Comparison of ENCODE assay signal across 8 cellular contexts in the genomic region with DNA sequence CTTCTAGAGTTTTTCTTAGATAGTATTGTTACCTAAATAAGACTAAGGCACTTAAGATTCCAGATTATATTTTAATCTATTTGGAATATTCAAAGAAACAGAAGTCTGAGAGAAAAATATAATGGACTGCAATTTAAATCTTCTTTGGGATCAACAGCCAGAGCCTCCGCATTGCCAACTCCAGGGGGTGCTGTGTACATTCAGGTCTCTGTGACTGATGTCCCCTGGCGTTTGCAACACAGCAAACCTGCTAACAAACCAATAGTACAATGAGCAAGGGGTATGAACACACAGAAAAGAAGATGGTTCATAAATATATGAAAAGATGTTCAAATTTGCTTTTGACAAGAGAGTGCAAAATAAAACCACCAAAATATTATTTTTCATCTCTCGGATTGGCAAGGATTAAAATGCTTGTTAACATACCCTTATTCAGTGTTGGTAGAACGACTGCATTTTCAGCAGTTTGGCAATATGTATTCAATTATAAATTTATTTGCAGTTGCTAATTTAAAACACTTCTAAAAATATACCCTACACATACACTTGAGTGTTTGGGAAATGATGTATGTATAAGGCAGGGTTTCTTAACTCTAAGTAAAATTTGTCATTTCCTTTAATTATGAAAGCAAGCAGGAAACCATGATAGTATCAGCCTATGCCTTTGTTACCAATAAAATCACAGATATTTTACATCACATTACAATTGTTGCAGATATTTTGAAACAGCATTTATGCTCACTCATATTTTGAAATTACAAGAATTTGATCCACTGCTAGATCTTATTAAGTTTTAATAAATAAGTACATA. TPM values are rescaled to one million over a fixed set of nuclear protein-coding genes. Genes with fewer than 3 reads are reported as not detected.
DNase-seq lines count a peak whose midpoint lies in the region; ATAC-seq and TF ChIP-seq lines count a peak whose summit lies in the region.

No MANE protein-coding gene starts in this region.

- 34% methylated on average over 4 of the region's 4 CpGs for WGBS in SK-N-SH (ENCODE audit: low lambda C conversion rate)
- WGBS in aorta, 2 donors: 19 to 20% methylated on average over 4 of the region's 4 CpGs

- no peaks in the 10 kb centered on the region for H3K79me2 ChIP-seq in SK-N-SH (ENCODE audit: insufficient read depth)

- peak; percentile 94 for TF ChIP-seq RAD21 in SK-N-SH (IDR thresholded peaks at IDR 0.05; ENCODE audit: low read length)

- no peaks in the 10 kb centered on the region for H4K20me1 ChIP-seq in SK-N-SH (ENCODE audit: insufficient read depth)

- H2AFZ ChIP-seq in SK-N-SH (ENCODE audit: low read depth): no peak overlapping the region

- no peak overlapping the region for H3K4me3 Mint-ChIP-seq in activated naive CD4-positive, alpha-beta T cell treated with anti-CD3 and anti-CD28 coated beads for 36 hours

- no peaks in the 10 kb centered on the region for H3K4me1 Mint-ChIP-seq in activated naive CD4-positive, alpha-beta T cell treated with anti-CD3 and anti-CD28 coated beads for 36 hours (ENCODE audit: low read depth)

- no peaks in the 10 kb centered on the region for H3K9me3 Mint-ChIP-seq in activated naive CD4-positive, alpha-beta T cell treated with anti-CD3 and anti-CD28 coated beads for 36 hours

- no peaks in the 10 kb centered on the region for H3K9me2 ChIP-seq in SK-N-SH

- H3K9me3 ChIP-seq in SK-N-SH (no peaks in the 10 kb centered on the region), aorta (ENCODE audit: control insufficient read depth, low read length) (no peaks in the 10 kb centered on the region)

- no peak overlapping the region for H3K4me2 ChIP-seq in SK-N-SH

- ATAC-seq in HG02623 (IDR thresholded peaks at IDR 0.05; ENCODE audit: unreplicated experiment) (peak; percentile 72), esophagus mucosa (peak; percentile 45), aorta (ENCODE audit: low FRiP score) (peak; percentile 84)

- POLR2A ChIA-PET in SK-N-SH (lab: Yijun Ruan, JAX): no interaction called here

- peak; percentile 66 for DNase-seq in activated naive CD4-positive, alpha-beta T cell treated with anti-CD3 and anti-CD28 coated beads for 36 hours
- no peak for DNase-seq in activated naive CD4-positive, alpha-beta T cell treated with anti-CD3 and anti-CD28 coated beads, Interleukin-2, amount 50 U/mL, for 16 hours
- DNase-seq in NCI-H1092 treated with DMSO at 0.1 percent for 48 hours (lab: John Stamatoyannopoulos, UW): peak; percentile 82
- peak; percentile 68 for DNase-seq in SK-N-SH
- peak; percentile 82 for DNase-seq in myocyte (ENCODE audit: low read depth)
- DNase-seq in aorta: peak; percentile 76 to 84

- peaks cover 18 to 31% of the 10 kb centered on the region in 2 experiments for H3K4me1 ChIP-seq in SK-N-SH (ENCODE audit: control insufficient read depth in 1 of 2, insufficient read depth in 2 of 2, low read depth in 1 of 2, low read length in 1 of 2)
- H3K4me1 ChIP-seq in aorta (ENCODE audit: control insufficient read depth in 1 of 2, insufficient read depth in 2 of 2, low read length in 2 of 2): peaks cover 4 to 11% of the 10 kb centered on the region in 2 donors

- TF ChIP-seq EP300 in SK-N-SH (IDR thresholded peaks at IDR 0.05; ENCODE audit: borderline replicate concordance in 1 of 2, low read depth in 1 of 2, low read length in 1 of 2): no peak

- peaks cover 21% of the 10 kb centered on the region for H3F3A ChIP-seq in SK-N-SH (replicated peaks; ENCODE audit: insufficient read depth)

- TF ChIP-seq CTCF in SK-N-SH (IDR thresholded peaks at IDR 0.05): peak; percentile 98

- H3K9ac ChIP-seq in SK-N-SH: no peak overlapping the region

- no peaks in the 10 kb centered on the region for H3K36me3 Mint-ChIP-seq in activated naive CD4-positive, alpha-beta T cell treated with anti-CD3 and anti-CD28 coated beads for 36 hours (ENCODE audit: low read depth)

- CTCF ChIA-PET in activated naive CD4-positive, alpha-beta T cell treated with anti-CD3 and anti-CD28 coated beads for 36 hours (lab: Charles Lee): no interaction called here
- CTCF ChIA-PET in SK-N-SH (lab: Yijun Ruan, JAX): interaction anchor here (0.7 to 1.5 kb wide), 4 partner anchors 14 to 118 kb away, joined by 3 to 13 read pairs (median 4); no protein-coding TSS in a partner anchor

- H3K36me3 ChIP-seq in SK-N-SH (replicated peaks in 1 of 2; ENCODE audit: control insufficient read depth in 1 of 2, insufficient read depth in 2 of 2, low read length in 1 of 2): no peaks in the 10 kb centered on the region
- H3K36me3 ChIP-seq in aorta (ENCODE audit: control insufficient read depth in 1 of 2, insufficient read depth in 2 of 2, low read length in 1 of 2): no peaks in the 10 kb centered on the region

- intact Hi-C loops in activated naive CD4-positive, alpha-beta T cell treated with anti-CD3 and anti-CD28 coated beads for 36 hours (cut with micrococcal nuclease): loop anchor here (1.0 kb wide), 1 partner anchor 87 kb away; no protein-coding TSS in a partner anchor
- intact Hi-C loops in aorta (cut with DNase I): loop anchor here in 1 of 2 donors (2.0 kb wide), 1 partner anchor 87 kb away; no protein-coding TSS in a partner anchor

- peaks cover 7% of the 10 kb centered on the region for H3K27me3 Mint-ChIP-seq in activated naive CD4-positive, alpha-beta T cell treated with anti-CD3 and anti-CD28 coated beads for 36 hours (ENCODE audit: low read depth)

- H3K27ac Mint-ChIP-seq in activated naive CD4-positive, alpha-beta T cell treated with anti-CD3 and anti-CD28 coated beads for 36 hours: no peak overlapping the region

- H3K27me3 ChIP-seq in SK-N-SH (ENCODE audit: insufficient read depth) (no peaks in the 10 kb centered on the region), aorta (ENCODE audit: control insufficient read depth in 1 of 2, insufficient read depth in 2 of 2, low read length in 1 of 2) (no peaks in the 10 kb centered on the region)

- H3K27ac ChIP-seq in SK-N-SH (ENCODE audit: low read depth in 2 of 2, low read length in 1 of 2): peak overlapping the region in 1 of 2 experiments; percentile 88; a peak in 2 of 4 replicates
- no peak overlapping the region for H3K27ac ChIP-seq in aorta (ENCODE audit: low read depth in 1 of 2, low read length in 2 of 2)

- H3K4me3 ChIP-seq in SK-N-SH (ENCODE audit: low read depth in 2 of 2, low read length in 1 of 2) (no peak overlapping the region), aorta (ENCODE audit: low read length in 2 of 2) (no peak overlapping the region)

TF ChIP-seq in SK-N-SH, 30 proteins besides CTCF, POLR2A, EP300 and RAD21 (continues in another document):
- TF ChIP-seq RXRA (IDR thresholded peaks at IDR 0.05; ENCODE audit: borderline replicate concordance, low read depth): no peak
- no peak for TF ChIP-seq MXI1 (IDR thresholded peaks at IDR 0.05; ENCODE audit: low read depth, low read length)
- TF ChIP-seq, protein P1, sequence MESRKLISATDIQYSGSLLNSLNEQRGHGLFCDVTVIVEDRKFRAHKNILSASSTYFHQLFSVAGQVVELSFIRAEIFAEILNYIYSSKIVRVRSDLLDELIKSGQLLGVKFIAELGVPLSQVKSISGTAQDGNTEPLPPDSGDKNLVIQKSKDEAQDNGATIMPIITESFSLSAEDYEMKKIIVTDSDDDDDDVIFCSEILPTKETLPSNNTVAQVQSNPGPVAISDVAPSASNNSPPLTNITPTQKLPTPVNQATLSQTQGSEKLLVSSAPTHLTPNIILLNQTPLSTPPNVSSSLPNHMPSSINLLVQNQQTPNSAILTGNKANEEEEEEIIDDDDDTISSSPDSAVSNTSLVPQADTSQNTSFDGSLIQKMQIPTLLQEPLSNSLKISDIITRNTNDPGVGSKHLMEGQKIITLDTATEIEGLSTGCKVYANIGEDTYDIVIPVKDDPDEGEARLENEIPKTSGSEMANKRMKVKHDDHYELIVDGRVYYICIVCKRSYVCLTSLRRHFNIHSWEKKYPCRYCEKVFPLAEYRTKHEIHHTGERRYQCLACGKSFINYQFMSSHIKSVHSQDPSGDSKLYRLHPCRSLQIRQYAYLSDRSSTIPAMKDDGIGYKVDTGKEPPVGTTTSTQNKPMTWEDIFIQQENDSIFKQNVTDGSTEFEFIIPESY (IDR thresholded peaks at IDR 0.05; ENCODE audit: borderline replicate concordance, low read depth): no peak
- TF ChIP-seq POLR2AphosphoS5 (IDR thresholded peaks at IDR 0.05; ENCODE audit: low read depth, low read length): no peak
- TF ChIP-seq, protein P2, sequence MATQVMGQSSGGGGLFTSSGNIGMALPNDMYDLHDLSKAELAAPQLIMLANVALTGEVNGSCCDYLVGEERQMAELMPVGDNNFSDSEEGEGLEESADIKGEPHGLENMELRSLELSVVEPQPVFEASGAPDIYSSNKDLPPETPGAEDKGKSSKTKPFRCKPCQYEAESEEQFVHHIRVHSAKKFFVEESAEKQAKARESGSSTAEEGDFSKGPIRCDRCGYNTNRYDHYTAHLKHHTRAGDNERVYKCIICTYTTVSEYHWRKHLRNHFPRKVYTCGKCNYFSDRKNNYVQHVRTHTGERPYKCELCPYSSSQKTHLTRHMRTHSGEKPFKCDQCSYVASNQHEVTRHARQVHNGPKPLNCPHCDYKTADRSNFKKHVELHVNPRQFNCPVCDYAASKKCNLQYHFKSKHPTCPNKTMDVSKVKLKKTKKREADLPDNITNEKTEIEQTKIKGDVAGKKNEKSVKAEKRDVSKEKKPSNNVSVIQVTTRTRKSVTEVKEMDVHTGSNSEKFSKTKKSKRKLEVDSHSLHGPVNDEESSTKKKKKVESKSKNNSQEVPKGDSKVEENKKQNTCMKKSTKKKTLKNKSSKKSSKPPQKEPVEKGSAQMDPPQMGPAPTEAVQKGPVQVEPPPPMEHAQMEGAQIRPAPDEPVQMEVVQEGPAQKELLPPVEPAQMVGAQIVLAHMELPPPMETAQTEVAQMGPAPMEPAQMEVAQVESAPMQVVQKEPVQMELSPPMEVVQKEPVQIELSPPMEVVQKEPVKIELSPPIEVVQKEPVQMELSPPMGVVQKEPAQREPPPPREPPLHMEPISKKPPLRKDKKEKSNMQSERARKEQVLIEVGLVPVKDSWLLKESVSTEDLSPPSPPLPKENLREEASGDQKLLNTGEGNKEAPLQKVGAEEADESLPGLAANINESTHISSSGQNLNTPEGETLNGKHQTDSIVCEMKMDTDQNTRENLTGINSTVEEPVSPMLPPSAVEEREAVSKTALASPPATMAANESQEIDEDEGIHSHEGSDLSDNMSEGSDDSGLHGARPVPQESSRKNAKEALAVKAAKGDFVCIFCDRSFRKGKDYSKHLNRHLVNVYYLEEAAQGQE (IDR thresholded peaks at IDR 0.05; ENCODE audit: low read depth, low read length): no peak
- TF ChIP-seq SMC3 (IDR thresholded peaks at IDR 0.05; ENCODE audit: low read depth, low read length): peak; percentile 96
- no peak for TF ChIP-seq MEF2A (IDR thresholded peaks at IDR 0.05; ENCODE audit: borderline replicate concordance, low read depth)
- no peak for TF ChIP-seq RCOR1 (IDR thresholded peaks at IDR 0.05; ENCODE audit: low read length)

RNA-seq across cellular contexts. Expression of gene TM4SF1, which starts 16.1 kb away (rescaled TPM):
- total RNA-seq in activated naive CD4-positive, alpha-beta T cell treated with anti-CD3 and anti-CD28 coated beads for 36 hours: not detected
- polyA plus RNA-seq in SK-N-SH (2012; rRNA removed) (209 and 257 TPM in 2 replicates), aorta (100 to 1,000 TPM; 117 to 477 TPM)
- polyA plus RNA-seq in SK-N-SH (2012; cell fraction: cytosol; rRNA removed): 194 and 219 TPM in 2 replicates
- polyA plus RNA-seq in SK-N-SH (2012; cell fraction: nucleus; rRNA removed): 231 and 358 TPM in 2 replicates
- total RNA-seq in esophagus mucosa (125 TPM), myocyte (39.1 and 68.9 TPM in 2 replicates), aorta (100 to 1,000 TPM; 213 TPM)
- polyA plus RNA-seq in myocyte (2012): 43.0 TPM

Comparison
In these comparisons a context has a peak if more than half of its experiments do, and no peak if none do; other contexts are left out.
1. RNA of gene TM4SF1, which starts 16.1 kb away (total RNA-seq): 213 TPM in aorta, 125 TPM in esophagus mucosa (single experiment) and 39.1 to 68.9 TPM in myocyte; not detected in activated naive CD4-positive, alpha-beta T cell treated with anti-CD3 and anti-CD28 coated beads for 36 hours; every median in the first group is over 10 times any median in the second.
2. Peak in every context shown above with its lines, with median percentiles within 50 percentile points of each other: ATAC-seq.